ENCODE assay signal across 24 cellular contexts in the genomic region with DNA sequence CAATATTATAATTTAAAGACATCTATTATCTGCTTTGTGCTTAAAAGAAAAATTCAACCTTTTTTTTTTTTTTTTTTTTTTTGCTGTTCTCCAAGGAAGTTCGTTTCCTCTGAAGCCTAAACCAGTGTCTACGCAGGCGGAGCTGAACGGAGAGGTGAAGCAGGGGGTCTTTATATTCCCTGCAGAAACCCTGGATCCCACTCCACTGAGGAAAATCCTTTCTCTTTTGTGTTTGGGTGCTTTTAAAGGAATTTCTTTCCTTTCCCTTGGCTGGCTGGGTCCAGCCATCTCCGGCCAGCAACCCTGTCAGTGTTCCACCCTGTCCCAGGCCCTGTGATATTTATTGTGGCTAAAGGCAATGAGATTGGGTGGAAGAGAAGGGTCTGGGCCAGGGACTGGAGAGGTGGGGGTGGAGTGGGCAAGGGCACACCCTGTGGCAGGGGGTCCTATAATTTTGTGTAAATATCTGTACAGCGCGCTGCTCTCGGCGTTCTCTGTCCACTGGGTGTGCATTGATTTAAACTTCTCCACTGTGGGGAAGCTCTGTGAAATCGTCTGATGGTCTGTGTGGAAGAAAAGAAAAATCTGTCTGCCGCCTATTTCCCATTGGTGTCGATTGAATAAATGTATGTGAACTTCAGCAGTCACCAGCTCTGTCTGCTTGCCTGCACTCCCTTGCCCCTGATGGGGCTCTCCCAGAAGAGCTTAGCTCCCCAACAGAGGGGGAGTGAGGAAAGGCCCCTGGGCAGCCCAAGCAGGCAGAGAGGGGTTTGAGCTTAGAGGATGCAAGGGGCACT. TPM values are rescaled to one million over a fixed set of nuclear protein-coding genes. Genes with fewer than 3 reads are reported as not detected.
DNase-seq lines count a peak whose midpoint lies in the region; ATAC-seq and TF ChIP-seq lines count a peak whose summit lies in the region.
"Had no signal": no experiment of that assay in that cellular context is flagged by ENCODE, and none has a peak within 500 bp of the region (broad histone marks: within the 10 kb centered on the region; RNA-seq: fewer than 3 reads in every experiment).

No MANE protein-coding gene starts in this region.

- H2AK5ac ChIP-seq in H9 (ENCODE audit: insufficient read length, low read length), result no peak overlapping the region

- H2BK12ac ChIP-seq in H9 (ENCODE audit: insufficient read length, low read depth, low read length), result no peak overlapping the region

- H2BK20ac ChIP-seq in H9 (ENCODE audit: low read depth, low read length, poor library complexity, severe bottlenecking), result no peak overlapping the region

- H3K9me3 Mint-ChIP-seq in H9 (peaks cover 0 to 10% of the 10 kb centered on the region in 2 experiments; a peak in 1 of 5 replicates), naive B cell (peaks cover 0 to 13% (median 6%) of the 10 kb centered on the region in 7 donors)
- H3K9me3 Mint-ChIP-seq: central memory CD8-positive, alpha-beta T cell; stimulated activated naive CD8-positive, alpha-beta T cell treated with anti-CD3 and anti-CD28 coated beads, Interleukin-15, Interleukin-2, amounts not matched to agents 100 ng/mL and 50 ng/mL, for 24 hours; type B pancreatic cell had no signal

- H4K5ac ChIP-seq in H9 (ENCODE audit: insufficient read length, low read depth, low read length), result no peak overlapping the region

- H3K27ac Mint-ChIP-seq in H9 (no peak overlapping the region), naive B cell (peak overlapping the region in 1 of 6 donors; percentile 86)
- H3K27ac Mint-ChIP-seq: type B pancreatic cell had no signal

- H2BK120ac ChIP-seq in H9 (ENCODE audit: low read depth, low read length, poor library complexity, severe bottlenecking), result no peak overlapping the region

- H3K9me2 ChIP-seq in SK-N-SH, result no peaks in the 10 kb centered on the region

- no peak overlapping the region for H3K18ac ChIP-seq in H9 (ENCODE audit: insufficient read length, low read depth, low read length)

- H4K8ac ChIP-seq in H9 (replicated peaks; ENCODE audit: insufficient read length, low read depth, low read length), result no peak overlapping the region

- no peak overlapping the region for H3K4ac ChIP-seq in H9 (ENCODE audit: low read depth, low read length)

- H3K56ac ChIP-seq in H9 (ENCODE audit: insufficient read length, low read depth, low read length), result no peak overlapping the region

- no peak for TF ChIP-seq EP300 in SK-N-SH (IDR thresholded peaks at IDR 0.05; ENCODE audit: borderline replicate concordance in 1 of 2, low read depth in 1 of 2, low read length in 1 of 2)

- TF ChIP-seq CTCF in SK-N-SH (IDR thresholded peaks at IDR 0.05) (no peak), H9 (conservative IDR thresholded peaks at IDR 0.05) (no peak), choroid plexus epithelial cell (conservative IDR thresholded peaks at IDR 0.05; ENCODE audit: low read depth, low read length) (no peak)

- H3K4me1 Mint-ChIP-seq in H9 (peaks cover 10 to 25% of the 10 kb centered on the region in 2 experiments), naive B cell (peaks cover 14 to 39% (median 24%) of the 10 kb centered on the region in 3 donors)

- no peak overlapping the region for H3K14ac ChIP-seq in H9 (ENCODE audit: insufficient read depth, low read length)

- no peak overlapping the region for H2BK15ac ChIP-seq in H9 (ENCODE audit: low read depth, low read length)

- H3K4me1 ChIP-seq in SK-N-SH (ENCODE audit: control insufficient read depth in 1 of 2, insufficient read depth in 2 of 2, low read depth in 1 of 2, low read length in 1 of 2) (peaks cover 0 to 6% of the 10 kb centered on the region in 2 experiments; a peak in 1 of 4 replicates), H9 (ENCODE audit: insufficient read depth, low read length) (peaks cover 3% of the 10 kb centered on the region; the same call in 1 of the 2 replicates)
- H3K4me1 ChIP-seq: foreskin keratinocyte had no signal

- DNase-seq in SK-N-SH, result peak; percentile 23
- DNase-seq in H9, result peak; percentile 45
- peak; percentile 25 for DNase-seq in choroid plexus epithelial cell (ENCODE audit: low read depth)
- DNase-seq in naive B cell, result no peak
- no peak for DNase-seq in T1000 (lab: John Stamatoyannopoulos, UW)
- no peak for DNase-seq in left ventricle myocardium superior
- DNase-seq: activated CD4-positive, alpha-beta T cell treated with anti-CD3 and anti-CD28 coated beads, Interleukin-2, amount 50 U/mL, for 48 hours; activated gamma-delta T cell treated with Interleukin-2 at 50 U/mL for 16 hours; foreskin keratinocyte; Kasumi-1; lower lobe of right lung; NCI-H1930; NCI-H774; SHP77 treated with DMSO at 0.1 percent for 48 hours; stimulated activated CD4-positive, alpha-beta T cell treated with anti-CD3 and anti-CD28 coated beads, Interleukin-4, amount 100 ng/mL, for 24 hours had no signal

- H2BK5ac ChIP-seq in H9 (ENCODE audit: insufficient read length, low read length), result no peak overlapping the region

- H3K27ac ChIP-seq in SK-N-SH (ENCODE audit: low read depth in 2 of 2, low read length in 1 of 2) (no peak overlapping the region), H9 (ENCODE audit: insufficient read length, low read depth, low read length) (no peak overlapping the region)
- H3K27ac ChIP-seq: 22Rv1, foreskin keratinocyte, lower lobe of right lung had no signal

- H3K9me3 ChIP-seq in SK-N-SH (no peaks in the 10 kb centered on the region), H9 (ENCODE audit: control insufficient read depth, low read depth, low read length) (no peaks in the 10 kb centered on the region)
- H3K9me3 ChIP-seq: lower lobe of right lung had no signal

- peaks cover 16% of the 10 kb centered on the region for H3K23me2 ChIP-seq in H9 (ENCODE audit: insufficient read length, low read depth, low read length, poor library complexity, severe bottlenecking)

- no peak overlapping the region for H3T11ph ChIP-seq in H9 (ENCODE audit: low read length)

- no peak overlapping the region for H3K4me2 ChIP-seq in SK-N-SH
- no peak overlapping the region for H3K4me2 ChIP-seq in H9 (ENCODE audit: insufficient read depth, insufficient read length, low read length)

- intact Hi-C loops in left ventricle myocardium superior (cut with micrococcal nuclease), result no loop called here

- H3K36me3 Mint-ChIP-seq in H9 (ENCODE audit: insufficient read depth in 1 of 3, low read depth in 3 of 3) (no peaks in the 10 kb centered on the region), naive B cell (peaks cover 0 to 6% of the 10 kb centered on the region in 2 donors)
- H3K36me3 Mint-ChIP-seq: type B pancreatic cell had no signal

- WGBS in SK-N-SH (ENCODE audit: low lambda C conversion rate), result 62% methylated on average over 12 of the region's 12 CpGs
- no CpG with 5 or more reads among the region's 12 CpGs for WGBS in H9 (ENCODE audit: extremely low coverage, insufficient read length, low lambda C conversion rate)

- H4K91ac ChIP-seq in H9 (ENCODE audit: insufficient read length, low read depth, low read length), result no peak overlapping the region

- H3K27me3 Mint-ChIP-seq in H9 (ENCODE audit: low read depth) (peaks cover 27% of the 10 kb centered on the region), naive B cell (peaks cover 0 to 10% (median 5%) of the 10 kb centered on the region in 3 donors)
- H3K27me3 Mint-ChIP-seq: central memory CD8-positive, alpha-beta T cell; stimulated activated naive CD8-positive, alpha-beta T cell treated with anti-CD3 and anti-CD28 coated beads, Interleukin-15, Interleukin-2, amounts not matched to agents 100 ng/mL and 50 ng/mL, for 24 hours had no signal

- CTCF ChIA-PET in SK-N-SH (lab: Yijun Ruan, JAX), result interaction anchor here (1.2 to 3.3 kb wide), 11 partner anchors 8 to 286 kb away, joined by 3 to 29 read pairs (median 5); no protein-coding TSS in a partner anchor

- H3K4me3 ChIP-seq in SK-N-SH (ENCODE audit: low read depth in 2 of 2, low read length in 1 of 2) (no peak overlapping the region), choroid plexus epithelial cell (ENCODE audit: low read depth, low read length) (peak overlapping the region; percentile 86)
- H3K4me3 ChIP-seq: lower lobe of right lung had no signal

- H3K4me3 Mint-ChIP-seq in H9 (peak overlapping the region in 1 of 2 experiments; percentile 42; a peak in 1 of 5 replicates), naive B cell (peak overlapping the region in 5 of 8 donors; percentile 64 to 88 (median 71))
- H3K4me3 Mint-ChIP-seq: central memory CD8-positive, alpha-beta T cell; stimulated activated naive CD8-positive, alpha-beta T cell treated with anti-CD3 and anti-CD28 coated beads, Interleukin-15, Interleukin-2, amounts not matched to agents 100 ng/mL and 50 ng/mL, for 24 hours; type B pancreatic cell had no signal

- H3K9ac ChIP-seq in SK-N-SH (no peak overlapping the region), H9 (ENCODE audit: extremely low read depth, insufficient read length, low read length) (no peak overlapping the region)

- H3K79me2 ChIP-seq in SK-N-SH (ENCODE audit: insufficient read depth) (no peaks in the 10 kb centered on the region), H9 (ENCODE audit: insufficient read depth, low read length) (no peaks in the 10 kb centered on the region)

- no peaks in the 10 kb centered on the region for H3K36me3 ChIP-seq in SK-N-SH (replicated peaks in 1 of 2; ENCODE audit: control insufficient read depth in 1 of 2, insufficient read depth in 2 of 2, low read length in 1 of 2)
- H3K36me3 ChIP-seq: lower lobe of right lung had no signal

- peaks cover 85% of the 10 kb centered on the region for H3K27me3 ChIP-seq in SK-N-SH (ENCODE audit: insufficient read depth)
- peaks cover 86% of the 10 kb centered on the region for H3K27me3 ChIP-seq in H9 (ENCODE audit: insufficient read depth, low read length)

- H3K79me1 ChIP-seq in H9 (ENCODE audit: insufficient read depth, low read depth, low read length, poor library complexity, severe bottlenecking), result no peaks in the 10 kb centered on the region

- ATAC-seq in SK-N-SH treated with all-trans-retinoic acid at 6 μM for 48 hours (no peak), naive B cell (ENCODE audit: low read depth in 2 of 2) (no peak), GM21529 (IDR thresholded peaks at IDR 0.05; ENCODE audit: unreplicated experiment) (no peak), left ventricle myocardium superior (no peak)
- ATAC-seq: foreskin keratinocyte, lower lobe of right lung had no signal

- POLR2A ChIA-PET in SK-N-SH (lab: Yijun Ruan, JAX), result no interaction called here

- TF ChIP-seq RAD21 in SK-N-SH (IDR thresholded peaks at IDR 0.05; ENCODE audit: low read length), result no peak

- H3K23ac ChIP-seq in H9 (ENCODE audit: insufficient read length, low read depth, low read length), result no peak overlapping the region

- no peaks in the 10 kb centered on the region for H3F3A ChIP-seq in SK-N-SH (replicated peaks; ENCODE audit: insufficient read depth)

- H4K20me1 ChIP-seq in SK-N-SH (ENCODE audit: insufficient read depth) (no peaks in the 10 kb centered on the region; the same call in 1 of the 2 replicates), H9 (ENCODE audit: control insufficient read depth, insufficient read depth, insufficient read length) (no peaks in the 10 kb centered on the region)

- H2AFZ ChIP-seq in SK-N-SH (ENCODE audit: low read depth) (no peak overlapping the region), H9 (ENCODE audit: low read length) (no peak overlapping the region)

RNA-seq across cellular contexts. Expression of a gene that starts 2.4 kb away (rescaled TPM):
- polyA plus RNA-seq in SK-N-SH (2012; rRNA removed) (not detected in 2 replicates), naive B cell (ENCODE audit: low read depth in 6 of 6) (under 1 TPM in 5 of 6 donors, not detected in 1; 0.05 to 0.37 (median 0.07) TPM)
- under 0.01 TPM in 1 of 2 replicates, not detected in the other for polyA plus RNA-seq in SK-N-SH (2012; cell fraction: cytosol; rRNA removed)
- not detected in 2 replicates for polyA plus RNA-seq in SK-N-SH (2012; cell fraction: nucleus; rRNA removed)
- total RNA-seq in H9 (2021) (0.07 TPM in 1 of 2 replicates, not detected in the other), left ventricle myocardium superior (not detected)
- total RNA-seq: epithelial cell of proximal tubule had no signal

RNA-seq across cellular contexts. Expression of a gene that starts 24.2 kb away (rescaled TPM):
- not detected in 2 replicates for polyA plus RNA-seq in SK-N-SH (2012; rRNA removed)
- polyA plus RNA-seq in SK-N-SH (2012; cell fraction: cytosol; rRNA removed), result not detected in 2 replicates
- polyA plus RNA-seq in SK-N-SH (2012; cell fraction: nucleus; rRNA removed), result 0.10 TPM in 1 of 2 replicates, not detected in the other
- 0.11 and 0.15 TPM in 2 replicates for total RNA-seq in H9 (2021)
- polyA plus RNA-seq in naive B cell (ENCODE audit: low read depth in 6 of 6), result not detected
- total RNA-seq in left ventricle myocardium superior, result not detected
- total RNA-seq: epithelial cell of proximal tubule; foreskin keratinocyte; lower lobe of right lung; pulmonary artery endothelial cell; T-helper 1 cell treated with Interleukin-12 subunit alpha and Interleukin-12 subunit beta and Interleukin-4 antibody, amounts not matched to agents 30 ng/mL and 1 ng/mL, for 36 hours had no signal

Comparison
In these comparisons a context has a peak if more than half of its experiments do, and no peak if none do; other contexts are left out.
1. DNase-seq: peak in SK-N-SH (single experiment), H9 (single experiment) and choroid plexus epithelial cell (single experiment); none in naive B cell (single experiment), T1000 (single experiment) and left ventricle myocardium superior (single experiment).